ENCODE assay signal across 14 cellular contexts in genomic region chr14:93010543-93011541, GRCh38.
DNase-seq lines count a peak whose midpoint lies in the region; FAIRE-seq and TF ChIP-seq lines count a peak whose summit lies in the region.
"Had no signal": no experiment of that assay in that cellular context is flagged by ENCODE, and none has a peak within 500 bp of the region (broad histone marks: within the 10 kb centered on the region; RNA-seq: fewer than 3 reads in every experiment).

No MANE protein-coding gene starts in this region.

- TF ChIP-seq CTCF in right atrium auricular region (IDR thresholded peaks at IDR 0.05): no peak
- TF ChIP-seq CTCF in tibial nerve (IDR thresholded peaks at IDR 0.05): no peak

- WGBS in tibial nerve, 2 donors: 47 to 56% methylated on average over 17 to 21 of the region's 23 CpGs

- TF ChIP-seq POLR2A in tibial nerve (IDR thresholded peaks at IDR 0.05): no peak

- H3K9me3 ChIP-seq in right atrium auricular region (no peaks in the 10 kb centered on the region), tibial nerve (no peaks in the 10 kb centered on the region)
- H3K9me3 ChIP-seq: esophagus squamous epithelium had no signal

- DNase-seq in NCI-H2107 treated with DMSO at 0.1 percent for 48 hours (lab: John Stamatoyannopoulos, UW; ENCODE audit: unreplicated experiment) (peak; percentile 10), NCI-H2107 (lab: John Stamatoyannopoulos, UW) (no peak), RCC 7860 (ENCODE audit: low spot score) (peak; percentile 13), right atrium auricular region (ENCODE audit: low spot score) (peak; percentile 73), tibial nerve (ENCODE audit: low spot score in 2 of 2) (no peak), foreskin melanocyte (no peak), T1000 (lab: John Stamatoyannopoulos, UW) (no peak), pons (ENCODE audit: low spot score) (no peak)
- DNase-seq: activated CD4-positive, alpha-beta T cell treated with anti-CD3 and anti-CD28 coated beads for 1 hour; esophagus squamous epithelium; naive thymus-derived CD8-positive, alpha-beta T cell; NCI-H1930; SIG-M5 had no signal

- H3K27me3 ChIP-seq in right atrium auricular region (no peaks in the 10 kb centered on the region), tibial nerve (no peaks in the 10 kb centered on the region)
- H3K27me3 ChIP-seq: esophagus squamous epithelium had no signal

- FAIRE-seq in RCC 7860 (lab: Jason Lieb, UNC): no peak
- FAIRE-seq: A204.1 had no signal

- H3K27ac ChIP-seq in right atrium auricular region (peak overlapping the region; percentile 70 to 82), tibial nerve (peak overlapping the region; percentile 23 to 92 (median 60))

- H3K4me3 ChIP-seq in right atrium auricular region (no peak overlapping the region), tibial nerve (no peak overlapping the region)
- H3K4me3 ChIP-seq: esophagus squamous epithelium had no signal

- H3K4me1 ChIP-seq in right atrium auricular region: peaks cover 1 to 100% of the 10 kb centered on the region in 2 donors
- H3K4me1 ChIP-seq in tibial nerve: peaks cover 0 to 100% (median 94%) of the 10 kb centered on the region in 4 donors

- TF ChIP-seq EP300 in tibial nerve (IDR thresholded peaks at IDR 0.05): no peak

- H3K36me3 ChIP-seq in right atrium auricular region (peaks cover 5% of the 10 kb centered on the region), tibial nerve (peaks cover 0 to 5% (median 0%) of the 10 kb centered on the region in 3 donors)

Comparison
In these comparisons a context has a peak if more than half of its experiments do, and no peak if none do; other contexts are left out.
1. DNase-seq: peak in NCI-H2107 treated with DMSO at 0.1 percent for 48 hours (single experiment), RCC 7860 (single experiment) and right atrium auricular region (single experiment); none in NCI-H2107 (single experiment), tibial nerve (0 of 2), foreskin melanocyte (single experiment), T1000 (single experiment) and pons (single experiment).